ENCODE assay signal across 8 cellular contexts in the genomic region with DNA sequence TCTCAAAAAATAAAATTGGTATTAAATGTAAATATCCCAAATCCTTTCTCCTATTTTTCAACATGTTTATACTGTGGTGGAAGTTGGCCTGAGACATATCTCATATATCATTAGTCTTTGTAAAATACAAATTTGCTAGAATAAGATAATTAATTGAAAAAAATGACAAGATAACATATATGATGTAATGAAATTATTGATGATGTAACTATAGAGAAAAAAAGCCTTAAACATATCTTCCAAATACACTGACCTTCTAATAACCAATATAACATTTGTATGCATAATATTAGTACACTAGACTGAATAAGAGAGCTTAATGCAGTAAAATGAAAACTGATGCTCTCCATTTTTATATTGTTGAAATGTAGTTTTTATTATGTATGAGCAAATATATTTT.
"Had no signal": no experiment of that assay in that cellular context is flagged by ENCODE, and none has a peak within 500 bp of the region (broad histone marks: within the 10 kb centered on the region; RNA-seq: fewer than 3 reads in every experiment).

No MANE protein-coding gene starts in this region.

- H3K4me3 Mint-ChIP-seq: IgD-negative memory B cell had no signal

- H3K9me3 Mint-ChIP-seq: IgD-negative memory B cell had no signal

- H3K9ac ChIP-seq: KMS-11 had no signal

- H3K27ac ChIP-seq: HL-60, KMS-11 had no signal

- H3K4me2 ChIP-seq: KMS-11 had no signal

- H3K27ac Mint-ChIP-seq: IgD-negative memory B cell had no signal

- H3K27me3 Mint-ChIP-seq: IgD-negative memory B cell had no signal

- H3K4me1 Mint-ChIP-seq: IgD-negative memory B cell had no signal

- H3K36me3 Mint-ChIP-seq: IgD-negative memory B cell had no signal

- FAIRE-seq: HTR-8/SVneo had no signal

- DNase-seq: IMR-90, Karpas-422, KBM-7, KG1 had no signal
